In genomic region chr5:72109051-72109411, GRCh38 we compare ENCODE assay signal across 8 cellular contexts. TPM values are rescaled to one million over a fixed set of nuclear protein-coding genes. Genes with fewer than 3 reads are reported as not detected.
DNase-seq lines count a peak whose midpoint lies in the region; ATAC-seq lines count a peak whose summit lies in the region.

No MANE protein-coding gene starts in this region.

- H3K27ac Mint-ChIP-seq in activated T-helper 2 cell treated with anti-CD3 and anti-CD28 coated beads, Interferon-gamma antibody, Interleukin-2, Interleukin-4, amounts not matched to agents 10 μg/mL and 5 μg/mL and 100 μg/mL, durations not matched to agents 14 hours and 24 hours and 36 hours: no peak overlapping the region
- no peak overlapping the region for H3K27ac Mint-ChIP-seq in stimulated activated effector memory CD8-positive, alpha-beta T cell treated with anti-CD3 and anti-CD28 coated beads, Interleukin-12 subunit alpha, Interleukin-12 subunit beta, amount 100 ng/mL, for 72 hours

- peaks cover 36% of the 10 kb centered on the region for H3K4me1 ChIP-seq in HUES48 (ENCODE audit: control insufficient read depth, insufficient read depth, low read length)

- intact Hi-C loops in activated T-helper 2 cell treated with anti-CD3 and anti-CD28 coated beads, Interferon-gamma antibody, Interleukin-2, Interleukin-4, amounts not matched to agents 10 μg/mL and 5 μg/mL and 100 μg/mL, durations not matched to agents 14 hours and 24 hours and 36 hours (cut with micrococcal nuclease): no loop called here

- no peaks in the 10 kb centered on the region for H3K9me3 Mint-ChIP-seq in activated T-helper 2 cell treated with anti-CD3 and anti-CD28 coated beads, Interferon-gamma antibody, Interleukin-2, Interleukin-4, amounts not matched to agents 10 μg/mL and 5 μg/mL and 100 μg/mL, durations not matched to agents 14 hours and 24 hours and 36 hours
- no peaks in the 10 kb centered on the region for H3K9me3 Mint-ChIP-seq in stimulated activated effector memory CD8-positive, alpha-beta T cell treated with anti-CD3 and anti-CD28 coated beads, Interleukin-12 subunit alpha, Interleukin-12 subunit beta, amount 100 ng/mL, for 72 hours

- H3K36me3 ChIP-seq in HUES48 (ENCODE audit: control insufficient read depth, insufficient read depth, low read length): peaks cover 5% of the 10 kb centered on the region; the same call in 1 of the 2 replicates

- H3K4me1 Mint-ChIP-seq in activated T-helper 2 cell treated with anti-CD3 and anti-CD28 coated beads, Interferon-gamma antibody, Interleukin-2, Interleukin-4, amounts not matched to agents 10 μg/mL and 5 μg/mL and 100 μg/mL, durations not matched to agents 14 hours and 24 hours and 36 hours (ENCODE audit: low read depth): peaks cover 5% of the 10 kb centered on the region
- H3K4me1 Mint-ChIP-seq in stimulated activated effector memory CD8-positive, alpha-beta T cell treated with anti-CD3 and anti-CD28 coated beads, Interleukin-12 subunit alpha, Interleukin-12 subunit beta, amount 100 ng/mL, for 72 hours: peaks cover 11% of the 10 kb centered on the region

- no peak for ATAC-seq in stimulated activated effector memory CD8-positive, alpha-beta T cell treated with anti-CD3 and anti-CD28 coated beads, Interleukin-12 subunit alpha, Interleukin-12 subunit beta, amount 100 ng/mL, for 72 hours
- no peak for ATAC-seq in HG03108 (IDR thresholded peaks at IDR 0.05; ENCODE audit: unreplicated experiment)

- peak overlapping the region; percentile 49 for H3K4me3 Mint-ChIP-seq in activated T-helper 2 cell treated with anti-CD3 and anti-CD28 coated beads, Interferon-gamma antibody, Interleukin-2, Interleukin-4, amounts not matched to agents 10 μg/mL and 5 μg/mL and 100 μg/mL, durations not matched to agents 14 hours and 24 hours and 36 hours (ENCODE audit: low read depth)
- peak overlapping the region; percentile 38 for H3K4me3 Mint-ChIP-seq in stimulated activated effector memory CD8-positive, alpha-beta T cell treated with anti-CD3 and anti-CD28 coated beads, Interleukin-12 subunit alpha, Interleukin-12 subunit beta, amount 100 ng/mL, for 72 hours

- H3K9me3 ChIP-seq in HUES48 (ENCODE audit: control insufficient read depth, insufficient read depth, low read length): no peaks in the 10 kb centered on the region

- H3K27me3 ChIP-seq in HUES48 (ENCODE audit: control insufficient read depth, insufficient read depth, low read length): no peaks in the 10 kb centered on the region

- H3K4me3 ChIP-seq in HUES48 (ENCODE audit: low read depth, low read length): peak overlapping the region; percentile 94
- peak overlapping the region; percentile 92 for H3K4me3 ChIP-seq in iPS-11a (ENCODE audit: low read depth, low read length)

- H3K9ac ChIP-seq in HUES48 (ENCODE audit: low read depth, low read length): peak overlapping the region; percentile 82

- no peaks in the 10 kb centered on the region for H3K36me3 Mint-ChIP-seq in activated T-helper 2 cell treated with anti-CD3 and anti-CD28 coated beads, Interferon-gamma antibody, Interleukin-2, Interleukin-4, amounts not matched to agents 10 μg/mL and 5 μg/mL and 100 μg/mL, durations not matched to agents 14 hours and 24 hours and 36 hours (ENCODE audit: low read depth)
- no peaks in the 10 kb centered on the region for H3K36me3 Mint-ChIP-seq in stimulated activated effector memory CD8-positive, alpha-beta T cell treated with anti-CD3 and anti-CD28 coated beads, Interleukin-12 subunit alpha, Interleukin-12 subunit beta, amount 100 ng/mL, for 72 hours

- H3K27ac ChIP-seq in HUES48 (ENCODE audit: low read depth, low read length): peak overlapping the region; percentile 83

- peaks cover 71% of the 10 kb centered on the region for H3K27me3 Mint-ChIP-seq in activated T-helper 2 cell treated with anti-CD3 and anti-CD28 coated beads, Interferon-gamma antibody, Interleukin-2, Interleukin-4, amounts not matched to agents 10 μg/mL and 5 μg/mL and 100 μg/mL, durations not matched to agents 14 hours and 24 hours and 36 hours (ENCODE audit: low read depth)

- no peak for DNase-seq in activated T-helper 2 cell treated with anti-CD3 and anti-CD28 coated beads, Interferon-gamma antibody, Interleukin-2, Interleukin-4, amounts not matched to agents 10 μg/mL and 5 μg/mL and 100 μg/mL, durations not matched to agents 14 hours and 24 hours and 36 hours (ENCODE audit: low spot score)
- DNase-seq in stimulated activated effector memory CD8-positive, alpha-beta T cell treated with anti-CD3 and anti-CD28 coated beads, Interleukin-12 subunit alpha, Interleukin-12 subunit beta, amount 100 ng/mL, for 72 hours (ENCODE audit: low spot score in 2 of 2): no peak
- DNase-seq in NK-92 (lab: John Stamatoyannopoulos, UW; ENCODE audit: unreplicated experiment) (no peak), NOMO-1 treated with dmso at 0.1 percent for 144 hours (lab: John Stamatoyannopoulos, UW; ENCODE audit: unreplicated experiment) (no peak), NCI-H2029 (lab: John Stamatoyannopoulos, UW) (no peak)

RNA-seq across cellular contexts. Expression of gene MAP1B, which starts 1.8 kb away (rescaled TPM):
- total RNA-seq in activated T-helper 2 cell treated with anti-CD3 and anti-CD28 coated beads, Interferon-gamma antibody, Interleukin-2, Interleukin-4, amounts not matched to agents 10 μg/mL and 5 μg/mL and 100 μg/mL, durations not matched to agents 14 hours and 24 hours and 36 hours: 0.32 and 0.57 TPM in 2 replicates
